ENCODE assay signal across 20 cellular contexts in the genomic region with DNA sequence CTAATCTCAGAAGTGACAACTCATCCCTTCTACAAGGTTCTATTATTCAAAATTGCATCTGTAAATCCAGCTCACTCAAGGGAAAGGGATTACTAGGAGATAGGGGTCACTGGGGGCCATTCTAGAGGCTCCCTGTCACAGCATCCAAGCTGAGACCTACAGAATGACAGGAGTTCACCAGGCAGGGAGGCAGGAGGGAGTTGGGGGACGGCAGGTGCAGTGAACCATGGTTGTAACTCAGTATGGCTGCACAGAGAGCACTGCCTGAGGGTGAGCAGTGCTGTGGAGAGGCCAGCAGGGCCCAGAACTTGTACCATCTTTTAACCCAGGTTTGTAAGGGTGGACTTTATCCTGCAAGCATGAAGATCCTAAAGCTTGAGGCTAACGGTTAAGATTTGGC. TPM values are rescaled to one million over a fixed set of nuclear protein-coding genes. Genes with fewer than 3 reads are reported as not detected.
A peak's percentile ranks its signal among the peaks of the same experiment; 100 is the strongest.
DNase-seq lines count a peak whose midpoint lies in the region; ATAC-seq and TF ChIP-seq lines count a peak whose summit lies in the region.
"Had no signal": no experiment of that assay in that cellular context is flagged by ENCODE, and none has a peak within 500 bp of the region (broad histone marks: within the 10 kb centered on the region; RNA-seq: fewer than 3 reads in every experiment).

No MANE protein-coding gene starts in this region.

- CTCF ChIA-PET in activated CD4-positive, alpha-beta T cell treated with anti-CD3 and anti-CD28 coated beads for 36 hours (lab: Charles Lee), result interaction anchor here (0.8 to 1.2 kb wide), 3 partner anchors 71 to 113 kb away, joined by 3 to 4 read pairs (median 4); no protein-coding TSS in a partner anchor

- H3K27ac Mint-ChIP-seq in activated CD4-positive, alpha-beta T cell treated with anti-CD3 and anti-CD28 coated beads for 36 hours, result peak overlapping the region; percentile 31
- H3K27ac Mint-ChIP-seq in progenitor cell of endocrine pancreas, result peak overlapping the region; percentile 95
- no peak overlapping the region for H3K27ac Mint-ChIP-seq in effector memory CD8-positive, alpha-beta T cell

- ATAC-seq in activated CD4-positive, alpha-beta T cell treated with anti-CD3 and anti-CD28 coated beads for 36 hours, result no peak
- no peak for ATAC-seq in effector memory CD8-positive, alpha-beta T cell (replicated peaks)

- POLR2A ChIA-PET in activated CD4-positive, alpha-beta T cell treated with anti-CD3 and anti-CD28 coated beads for 36 hours (lab: Charles Lee), result no interaction called here

- H3K27ac ChIP-seq in MM.1S (ENCODE audit: low read length) (peak overlapping the region; percentile 94), hepatocyte (peak overlapping the region; percentile 85)
- H3K27ac ChIP-seq: A549, brain microvascular endothelial cell, coronary artery, left ventricle myocardium inferior had no signal

- H3K9ac ChIP-seq in MM.1S (ENCODE audit: low read length), result peak overlapping the region; percentile 69; the same call in 1 of the 2 replicates

- H3K36me3 Mint-ChIP-seq in activated CD4-positive, alpha-beta T cell treated with anti-CD3 and anti-CD28 coated beads for 36 hours (ENCODE audit: low read depth), result no peaks in the 10 kb centered on the region
- H3K36me3 Mint-ChIP-seq in progenitor cell of endocrine pancreas (ENCODE audit: insufficient read depth), result no peaks in the 10 kb centered on the region
- H3K36me3 Mint-ChIP-seq in effector memory CD8-positive, alpha-beta T cell (ENCODE audit: insufficient read depth), result no peaks in the 10 kb centered on the region
- H3K36me3 Mint-ChIP-seq: activated CD8-positive, alpha-beta memory T cell treated with anti-CD3 and anti-CD28 coated beads, Interleukin-2, amount 10 ng/mL, durations not matched to agents 7 days and 5 days had no signal

- no peaks in the 10 kb centered on the region for H3K9me3 Mint-ChIP-seq in activated CD4-positive, alpha-beta T cell treated with anti-CD3 and anti-CD28 coated beads for 36 hours (ENCODE audit: low read depth)
- H3K9me3 Mint-ChIP-seq in progenitor cell of endocrine pancreas (ENCODE audit: low read depth), result peaks cover 3% of the 10 kb centered on the region
- H3K9me3 Mint-ChIP-seq in effector memory CD8-positive, alpha-beta T cell, result no peaks in the 10 kb centered on the region
- H3K9me3 Mint-ChIP-seq: activated T-helper 1 cell treated with anti-CD3 and anti-CD28 coated beads, Interleukin-12 subunit alpha, Interleukin-12 subunit beta, Interleukin-2, Interleukin-4 antibody, amounts not matched to agents 30 ng/mL and 10 ng/mL and 1 ng/mL, durations not matched to agents 14 hours and 24 hours and 36 hours had no signal

- intact Hi-C loops in activated CD4-positive, alpha-beta T cell treated with anti-CD3 and anti-CD28 coated beads for 36 hours (cut with DNase I, micrococcal nuclease), result loop anchor here (2.0 to 5.0 kb wide), 3 partner anchors 112 to 247 kb away; no protein-coding TSS in a partner anchor

- no peak for DNase-seq in activated CD4-positive, alpha-beta T cell treated with anti-CD3 and anti-CD28 coated beads for 36 hours
- DNase-seq in activated CD4-positive, alpha-beta T cell treated with anti-CD3 and anti-CD28 coated beads, Interleukin-2, amount 50 U/mL, for 48 hours, result no peak
- DNase-seq in MM.1S (no peak), hepatocyte (ENCODE audit: low spot score) (no peak), progenitor cell of endocrine pancreas (ENCODE audit: low spot score, unreplicated experiment) (no peak), DMS 273 treated with DMSO at 0.1 percent for 48 hours (lab: John Stamatoyannopoulos, UW) (no peak), cerebellum (ENCODE audit: low spot score) (no peak)
- no peak for DNase-seq in effector memory CD8-positive, alpha-beta T cell
- DNase-seq: activated CD4-positive, CD25-positive, alpha-beta regulatory T cell; brain microvascular endothelial cell; left ventricle myocardium inferior; MG63; NCI-H1436; NK-92 treated with Interleukin-12 subunit alpha and Interleukin-12 subunit beta, amount 100 ng/mL, for 24 hours; occipital lobe had no signal

- H3K9me2 ChIP-seq in MM.1S (replicated peaks; ENCODE audit: insufficient read depth, low read length) (no peaks in the 10 kb centered on the region), hepatocyte (replicated peaks; ENCODE audit: insufficient read depth) (no peaks in the 10 kb centered on the region)

- H3F3A ChIP-seq in MM.1S (ENCODE audit: insufficient read depth, low read length), result peaks cover 34% of the 10 kb centered on the region

- WGBS in hepatocyte (ENCODE audit: low lambda C conversion rate, missing lambda C conversion rate), result 94% methylated on average over 2 of the region's 2 CpGs

- peak overlapping the region; percentile 62 for H3K4me3 ChIP-seq in MM.1S (ENCODE audit: low read length)
- H3K4me3 ChIP-seq in hepatocyte, result no peak overlapping the region
- H3K4me3 ChIP-seq: A549, coronary artery, HAP-1, left ventricle myocardium inferior, MG63 had no signal

- H3K4me2 ChIP-seq in MM.1S (ENCODE audit: low read depth, low read length) (peak overlapping the region; percentile 94), hepatocyte (no peak overlapping the region)
- H3K4me2 ChIP-seq: A549 had no signal

- H3K4me3 Mint-ChIP-seq in activated CD4-positive, alpha-beta T cell treated with anti-CD3 and anti-CD28 coated beads for 36 hours, result no peak overlapping the region
- H3K4me3 Mint-ChIP-seq in progenitor cell of endocrine pancreas (ENCODE audit: low read depth), result no peak overlapping the region
- H3K4me3 Mint-ChIP-seq in effector memory CD8-positive, alpha-beta T cell, result no peak overlapping the region

- no peaks in the 10 kb centered on the region for H3K36me3 ChIP-seq in MM.1S (replicated peaks; ENCODE audit: insufficient read depth, low read length)
- no peaks in the 10 kb centered on the region for H3K36me3 ChIP-seq in hepatocyte (replicated peaks; ENCODE audit: insufficient read depth, low read depth)
- H3K36me3 ChIP-seq: brain microvascular endothelial cell, HAP-1, left ventricle myocardium inferior, MG63 had no signal

- peaks cover 3% of the 10 kb centered on the region for H3K27me3 Mint-ChIP-seq in activated CD4-positive, alpha-beta T cell treated with anti-CD3 and anti-CD28 coated beads for 36 hours
- no peaks in the 10 kb centered on the region for H3K27me3 Mint-ChIP-seq in progenitor cell of endocrine pancreas
- H3K27me3 Mint-ChIP-seq in effector memory CD8-positive, alpha-beta T cell, result peaks cover 4 to 7% of the 10 kb centered on the region in 2 donors
- H3K27me3 Mint-ChIP-seq: activated CD8-positive, alpha-beta memory T cell treated with anti-CD3 and anti-CD28 coated beads, Interleukin-2, amount 10 ng/mL, durations not matched to agents 7 days and 5 days had no signal

- H2AFZ ChIP-seq in MM.1S (ENCODE audit: low read length), result peak overlapping the region; percentile 93
- no peak overlapping the region for H2AFZ ChIP-seq in hepatocyte

- H3K27me3 ChIP-seq in MM.1S (replicated peaks; ENCODE audit: insufficient read depth, low read length) (no peaks in the 10 kb centered on the region), hepatocyte (no peaks in the 10 kb centered on the region)
- H3K27me3 ChIP-seq: brain microvascular endothelial cell, MG63 had no signal

- TF ChIP-seq CTCF in MM.1S (IDR thresholded peaks at IDR 0.05; ENCODE audit: low read length), result no peak
- no peak for TF ChIP-seq CTCF in hepatocyte (IDR thresholded peaks at IDR 0.05; ENCODE audit: poor library complexity)
- TF ChIP-seq CTCF in progenitor cell of endocrine pancreas (IDR thresholded peaks at IDR 0.05; ENCODE audit: unreplicated experiment), result no peak

- peaks cover 14% of the 10 kb centered on the region for H3K4me1 Mint-ChIP-seq in activated CD4-positive, alpha-beta T cell treated with anti-CD3 and anti-CD28 coated beads for 36 hours
- H3K4me1 Mint-ChIP-seq in progenitor cell of endocrine pancreas (ENCODE audit: low read depth), result peaks cover 29% of the 10 kb centered on the region
- peaks cover 13 to 16% of the 10 kb centered on the region in 2 donors for H3K4me1 Mint-ChIP-seq in effector memory CD8-positive, alpha-beta T cell (ENCODE audit: low read depth in 2 of 2)

- H3K9me3 ChIP-seq in MM.1S (replicated peaks; ENCODE audit: insufficient read depth, low read length), result no peaks in the 10 kb centered on the region
- no peaks in the 10 kb centered on the region for H3K9me3 ChIP-seq in hepatocyte (ENCODE audit: low read depth)
- H3K9me3 ChIP-seq: A549, HAP-1, left ventricle myocardium inferior, MG63 had no signal

- H4K20me1 ChIP-seq in MM.1S (ENCODE audit: insufficient read depth, low read length) (no peaks in the 10 kb centered on the region), hepatocyte (ENCODE audit: insufficient read depth, poor library complexity, severe bottlenecking) (no peaks in the 10 kb centered on the region)

- H3K79me2 ChIP-seq in MM.1S (ENCODE audit: low read length) (no peaks in the 10 kb centered on the region), hepatocyte (no peaks in the 10 kb centered on the region)

- H3K4me1 ChIP-seq in MM.1S (ENCODE audit: low read length) (peaks cover 22% of the 10 kb centered on the region), hepatocyte (ENCODE audit: insufficient read depth) (peaks cover 19% of the 10 kb centered on the region)
- H3K4me1 ChIP-seq: left ventricle myocardium inferior had no signal

RNA-seq across cellular contexts. Expression of gene SINHCAF, which starts 37.9 kb away (rescaled TPM):
- 100 to 1,000 TPM; 187 to 211 TPM for total RNA-seq in activated CD4-positive, alpha-beta T cell treated with anti-CD3 and anti-CD28 coated beads for 36 hours
- total RNA-seq in hepatocyte, result 109 and 122 TPM in 2 replicates
- 64.1 and 66.2 TPM in 2 replicates for polyA plus RNA-seq in hepatocyte
- total RNA-seq in progenitor cell of endocrine pancreas, result 391 and 408 TPM in 2 replicates
- 45.0 TPM for total RNA-seq in cerebellum

Comparison
In these comparisons a context has a peak if more than half of its experiments do, and no peak if none do; other contexts are left out.
1. H3K27ac Mint-ChIP-seq: peak in activated CD4-positive, alpha-beta T cell treated with anti-CD3 and anti-CD28 coated beads for 36 hours (single experiment) and progenitor cell of endocrine pancreas (single experiment); none in effector memory CD8-positive, alpha-beta T cell (0 of 2).